ENCODE assay signal across 26 cellular contexts in genomic region chr9:30996761-30997160, GRCh38.
DNase-seq lines count a peak whose midpoint lies in the region; ATAC-seq, FAIRE-seq and TF ChIP-seq lines count a peak whose summit lies in the region.
"Had no signal": no experiment of that assay in that cellular context is flagged by ENCODE, and none has a peak within 500 bp of the region (broad histone marks: within the 10 kb centered on the region; RNA-seq: fewer than 3 reads in every experiment).

No MANE protein-coding gene starts in this region.

- 26 to 30% methylated on average over 1 of the region's 1 CpG for WGBS in pancreas, 2 donors
- no CpG with 5 or more reads among the region's 1 CpG for WGBS in neuronal stem cell (ENCODE audit: extremely low coverage in 2 of 2, insufficient read length in 2 of 2, insufficient replicate concordance in 1 of 2), 2 donors

- no peak overlapping the region for H3K4me3 ChIP-seq in pancreas
- H3K4me3 ChIP-seq in neuronal stem cell (ENCODE audit: low read length in 2 of 2): no peak overlapping the region
- H3K4me3 ChIP-seq: A549; BLaER1 treated with 17β-estradiol and CSF1 and Interleukin-3, amounts not matched to agents 10 nM and 100 nM; GM12878 had no signal

- no peaks in the 10 kb centered on the region for H3K27me3 ChIP-seq in pancreas
- no peaks in the 10 kb centered on the region for H3K27me3 ChIP-seq in neuronal stem cell (ENCODE audit: control insufficient read depth in 3 of 3, insufficient read depth in 3 of 3, low read depth in 1 of 3, low read length in 3 of 3)
- H3K27me3 ChIP-seq: BLaER1 treated with 17β-estradiol and CSF1 and Interleukin-3, amounts not matched to agents 10 nM and 100 nM had no signal

- no peak overlapping the region for H4K8ac ChIP-seq in neuronal stem cell (ENCODE audit: low read depth, low read length)

- H2AFZ ChIP-seq in neuronal stem cell (ENCODE audit: low read length): no peak overlapping the region

- no peak overlapping the region for H2BK5ac ChIP-seq in neuronal stem cell (ENCODE audit: low read length)

- no peak overlapping the region for H2BK120ac ChIP-seq in neuronal stem cell (ENCODE audit: low read depth, low read length)

- H3K9me3 ChIP-seq in pancreas (no peaks in the 10 kb centered on the region), neuronal stem cell (replicated peaks in 1 of 2; ENCODE audit: control insufficient read depth in 2 of 2, insufficient read depth in 1 of 2, low read depth in 1 of 2, low read length in 2 of 2) (no peaks in the 10 kb centered on the region)
- H3K9me3 ChIP-seq: BLaER1 treated with 17β-estradiol and CSF1 and Interleukin-3, amounts not matched to agents 10 nM and 100 nM; Caco-2 had no signal

- no peak overlapping the region for H3K4ac ChIP-seq in neuronal stem cell (ENCODE audit: low read length)

- H2AK5ac ChIP-seq in neuronal stem cell (ENCODE audit: low read depth, low read length): no peak overlapping the region

- no peak overlapping the region for H2BK15ac ChIP-seq in neuronal stem cell (ENCODE audit: low read length)

- no peak overlapping the region for H3K18ac ChIP-seq in neuronal stem cell (ENCODE audit: low read length)

- FAIRE-seq in D721Med (lab: Jason Lieb, UNC): peak; percentile 44
- FAIRE-seq in pancreas (lab: Jason Lieb, UNC): no peak
- FAIRE-seq: A549, GM12878, GM12892, GM18507, GM19239 had no signal

- H3K4me1 ChIP-seq in pancreas (peaks cover 0 to 11% (median 10%) of the 10 kb centered on the region in 3 donors), neuronal stem cell (ENCODE audit: control insufficient read depth in 2 of 2, insufficient read depth in 1 of 2, low read depth in 1 of 2, low read length in 2 of 2) (no peaks in the 10 kb centered on the region)
- H3K4me1 ChIP-seq: A549; BLaER1 treated with 17β-estradiol and CSF1 and Interleukin-3, amounts not matched to agents 10 nM and 100 nM; Caco-2 had no signal

- ATAC-seq in pancreas (peak; percentile 55 to 91 (median 86)), GM21529 (IDR thresholded peaks at IDR 0.05; ENCODE audit: unreplicated experiment) (no peak), GM18520 (IDR thresholded peaks at IDR 0.05; ENCODE audit: unreplicated experiment) (no peak)
- ATAC-seq: A549; CD8-positive, alpha-beta T cell; GM12878 had no signal

- H3K14ac ChIP-seq in neuronal stem cell (ENCODE audit: low read length): no peak overlapping the region

- H3K36me3 ChIP-seq in pancreas (no peaks in the 10 kb centered on the region), neuronal stem cell (replicated peaks in 1 of 2; ENCODE audit: control insufficient read depth in 2 of 2, insufficient read depth in 2 of 2, low read length in 2 of 2) (no peaks in the 10 kb centered on the region)
- H3K36me3 ChIP-seq: BLaER1 treated with 17β-estradiol and CSF1 and Interleukin-3, amounts not matched to agents 10 nM and 100 nM had no signal

- TF ChIP-seq CTCF in 22Rv1 (IDR thresholded peaks at IDR 0.05) (no peak), D721Med (IDR thresholded peaks at IDR 0.05; ENCODE audit: insufficient read depth, missing control alignments) (no peak), pancreas (IDR thresholded peaks at IDR 0.05) (no peak)

- H2BK12ac ChIP-seq in neuronal stem cell (ENCODE audit: low read length): no peak overlapping the region

- H3K9ac ChIP-seq in neuronal stem cell (ENCODE audit: low read depth, low read length, poor library complexity): no peak overlapping the region
- H3K9ac ChIP-seq: BLaER1 treated with 17β-estradiol and CSF1 and Interleukin-3, amounts not matched to agents 10 nM and 100 nM had no signal

- H3K27ac ChIP-seq in 22Rv1: peak overlapping the region; percentile 12
- H3K27ac ChIP-seq in pancreas: peak overlapping the region in 2 of 4 donors; percentile 2 to 47
- H3K27ac ChIP-seq in neuronal stem cell (replicated peaks; ENCODE audit: low read length): no peak overlapping the region
- H3K27ac ChIP-seq: A549; BLaER1 treated with 17β-estradiol and CSF1 and Interleukin-3, amounts not matched to agents 10 nM and 100 nM; C4-2B had no signal

- no peak overlapping the region for H3K23ac ChIP-seq in neuronal stem cell (ENCODE audit: low read depth, low read length, poor library complexity)

- no peaks in the 10 kb centered on the region for H3K79me1 ChIP-seq in neuronal stem cell (ENCODE audit: low read depth, low read length)

- intact Hi-C loops in pancreas (cut with DNase I): no loop called here

- DNase-seq in D721Med (ENCODE audit: insufficient read length, low spot score) (no peak), amniotic epithelial cell (ENCODE audit: low read depth) (peak; percentile 1), pancreas (no peak), UCSD-AML1 (lab: John Stamatoyannopoulos, UW; ENCODE audit: unreplicated experiment) (no peak), neuronal stem cell (ENCODE audit: low spot score) (no peak)
- DNase-seq: AML-193; Caco-2; Calu3; CD4-positive, alpha-beta T cell; CD8-positive, alpha-beta T cell; DMS 273 treated with DMSO at 0.1 percent for 48 hours; DMS153; DMS79; DND-41; EL; GDM1 had no signal

- H4K91ac ChIP-seq in neuronal stem cell (ENCODE audit: low read depth, low read length, poor library complexity): no peak overlapping the region

- H3K4me2 ChIP-seq in neuronal stem cell (ENCODE audit: insufficient read depth, low read length, poor library complexity, severe bottlenecking): no peak overlapping the region
- H3K4me2 ChIP-seq: A549; BLaER1 treated with 17β-estradiol and CSF1 and Interleukin-3, amounts not matched to agents 10 nM and 100 nM had no signal

Comparison
In these comparisons a context has a peak if more than half of its experiments do, and no peak if none do; other contexts are left out.
1. ATAC-seq: peak in pancreas (4 of 4); none in GM21529 (single experiment) and GM18520 (single experiment).